14 cellular contexts compared by ENCODE assay signal in the genomic region with DNA sequence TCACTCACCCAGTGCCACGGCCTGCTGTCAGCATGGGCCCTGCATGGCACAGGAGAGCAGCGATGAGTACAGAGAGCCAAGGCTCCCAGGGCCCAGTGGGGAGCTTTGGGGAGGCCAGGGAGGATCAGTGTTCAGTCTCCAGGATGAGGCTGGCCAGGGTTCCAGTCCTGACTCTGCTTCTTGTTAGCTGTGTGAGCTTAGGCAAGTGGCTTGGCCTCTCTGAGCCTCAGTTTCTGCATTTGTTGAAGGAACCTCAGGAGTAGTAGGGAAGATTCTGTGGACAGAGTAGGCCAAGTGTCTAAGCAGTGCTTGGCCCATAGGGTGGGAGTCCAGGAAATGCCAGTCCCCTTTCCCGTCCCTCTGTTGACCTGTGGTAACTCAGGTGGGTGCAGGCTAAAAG. TPM values are rescaled to one million over a fixed set of nuclear protein-coding genes. Genes with fewer than 3 reads are reported as not detected.
DNase-seq lines count a peak whose midpoint lies in the region; ATAC-seq, FAIRE-seq and TF ChIP-seq lines count a peak whose summit lies in the region.
"Had no signal": no experiment of that assay in that cellular context is flagged by ENCODE, and none has a peak within 500 bp of the region (broad histone marks: within the 10 kb centered on the region; RNA-seq: fewer than 3 reads in every experiment).

No MANE protein-coding gene starts in this region.

- no peak for DNase-seq in GM23338 (ENCODE audit: low spot score)
- DNase-seq in caudate nucleus (lab: John Stamatoyannopoulos, UW), result no peak
- no peak for DNase-seq in lung (ENCODE audit: low spot score)
- no peak for DNase-seq in activated naive CD4-positive, alpha-beta T cell treated with anti-CD3 and anti-CD28 coated beads, Interleukin-2, amount 50 U/mL, for 72 hours (ENCODE audit: low spot score in 2 of 2)
- no peak for DNase-seq in 8988T
- DNase-seq in GM12891 (ENCODE audit: insufficient read length, low spot score), result no peak
- DNase-seq in activated T-helper 1 cell treated with anti-CD3 and anti-CD28 coated beads, Interleukin-12 subunit alpha, Interleukin-12 subunit beta, Interleukin-2, Interleukin-4 antibody, amounts not matched to agents 30 ng/mL and 10 ng/mL and 1 ng/mL, durations not matched to agents 14 hours and 24 hours and 36 hours (ENCODE audit: low spot score), result no peak
- DNase-seq: activated T-cell treated with anti-CD3 and anti-CD28 coated beads, Interleukin-2, amount 50 U/mL, for 4 hours; CD4-positive, CD25-positive, alpha-beta regulatory T cell; NK-92 treated with Interleukin-12 subunit alpha and Interleukin-12 subunit beta, amount 100 ng/mL, for 24 hours; small intestine had no signal

- 0 out of 3 replicates have a peak, but pooled peaks have one; percentile 7 for ATAC-seq in GM23338
- ATAC-seq in lung (ENCODE audit: insufficient read depth, low FRiP score), result no peak
- no peak for ATAC-seq in activated naive CD4-positive, alpha-beta T cell treated with anti-CD3 and anti-CD28 coated beads, Interleukin-2, amount 50 U/mL, for 72 hours
- ATAC-seq: activated T-cell treated with anti-CD3 and anti-CD28 coated beads, Interleukin-2, amount 50 U/mL, for 4 hours had no signal

- H3K27ac ChIP-seq in GM23338 (ENCODE audit: low read depth) (0 out of 2 replicates have a peak overlapping the region, but pooled peaks have one; percentile 81), caudate nucleus (ENCODE audit: low read depth, low read length) (peak overlapping the region; percentile 24), lung (ENCODE audit: low read depth in 1 of 2, low read length in 1 of 2) (peak overlapping the region; percentile 73 to 94), subcutaneous abdominal adipose tissue (ENCODE audit: low read depth, low read length) (peak overlapping the region; percentile 98)

- no peak overlapping the region for H2AFZ ChIP-seq in GM23338

- H3K36me3 Mint-ChIP-seq in GM23338 (ENCODE audit: low read depth), result no peaks in the 10 kb centered on the region; the same call in 2 of the 3 replicates
- no peaks in the 10 kb centered on the region for H3K36me3 Mint-ChIP-seq in activated naive CD4-positive, alpha-beta T cell treated with anti-CD3 and anti-CD28 coated beads, Interleukin-2, amount 50 U/mL, for 72 hours
- no peaks in the 10 kb centered on the region for H3K36me3 Mint-ChIP-seq in activated T-helper 1 cell treated with anti-CD3 and anti-CD28 coated beads, Interleukin-12 subunit alpha, Interleukin-12 subunit beta, Interleukin-2, Interleukin-4 antibody, amounts not matched to agents 30 ng/mL and 10 ng/mL and 1 ng/mL, durations not matched to agents 14 hours and 24 hours and 36 hours (ENCODE audit: low read depth)
- H3K36me3 Mint-ChIP-seq: CD4-positive, CD25-positive, alpha-beta regulatory T cell had no signal

- WGBS in lung, 2 donors, result 72 to 78% methylated on average over 3 of the region's 3 CpGs

- no peak overlapping the region for H3K27ac Mint-ChIP-seq in GM23338
- peak overlapping the region in 1 of 2 donors; percentile 59 for H3K27ac Mint-ChIP-seq in activated naive CD4-positive, alpha-beta T cell treated with anti-CD3 and anti-CD28 coated beads, Interleukin-2, amount 50 U/mL, for 72 hours
- H3K27ac Mint-ChIP-seq in activated T-helper 1 cell treated with anti-CD3 and anti-CD28 coated beads, Interleukin-12 subunit alpha, Interleukin-12 subunit beta, Interleukin-2, Interleukin-4 antibody, amounts not matched to agents 30 ng/mL and 10 ng/mL and 1 ng/mL, durations not matched to agents 14 hours and 24 hours and 36 hours, result no peak overlapping the region

- no peaks in the 10 kb centered on the region; the same call in 2 of the 3 replicates for H3K9me3 Mint-ChIP-seq in GM23338
- no peaks in the 10 kb centered on the region for H3K9me3 Mint-ChIP-seq in activated naive CD4-positive, alpha-beta T cell treated with anti-CD3 and anti-CD28 coated beads, Interleukin-2, amount 50 U/mL, for 72 hours
- H3K9me3 Mint-ChIP-seq in activated T-helper 1 cell treated with anti-CD3 and anti-CD28 coated beads, Interleukin-12 subunit alpha, Interleukin-12 subunit beta, Interleukin-2, Interleukin-4 antibody, amounts not matched to agents 30 ng/mL and 10 ng/mL and 1 ng/mL, durations not matched to agents 14 hours and 24 hours and 36 hours, result no peaks in the 10 kb centered on the region
- H3K9me3 Mint-ChIP-seq: activated T-cell treated with anti-CD3 and anti-CD28 coated beads, Interleukin-2, amount 50 U/mL, for 4 hours; CD4-positive, CD25-positive, alpha-beta regulatory T cell had no signal

- H3F3A ChIP-seq in GM23338 (replicated peaks; ENCODE audit: low read depth), result peaks cover 4% of the 10 kb centered on the region; the same call in 1 of the 2 replicates

- H3K27me3 Mint-ChIP-seq in GM23338 (ENCODE audit: insufficient read depth, low read depth, poor library complexity), result peaks cover 15% of the 10 kb centered on the region
- no peaks in the 10 kb centered on the region for H3K27me3 Mint-ChIP-seq in activated T-helper 1 cell treated with anti-CD3 and anti-CD28 coated beads, Interleukin-12 subunit alpha, Interleukin-12 subunit beta, Interleukin-2, Interleukin-4 antibody, amounts not matched to agents 30 ng/mL and 10 ng/mL and 1 ng/mL, durations not matched to agents 14 hours and 24 hours and 36 hours (ENCODE audit: insufficient read depth)
- H3K27me3 Mint-ChIP-seq: CD4-positive, CD25-positive, alpha-beta regulatory T cell had no signal

- no peak for FAIRE-seq in GM12891 (lab: Jason Lieb, UNC)
- FAIRE-seq: endometrium, G401.6, small intestine had no signal

- peaks cover 48% of the 10 kb centered on the region for H3K4me1 ChIP-seq in GM23338 (ENCODE audit: insufficient read depth)
- peaks cover 36 to 45% of the 10 kb centered on the region in 2 donors for H3K4me1 ChIP-seq in lung (ENCODE audit: control insufficient read depth in 2 of 2, insufficient read depth in 2 of 2, low read length in 2 of 2)
- H3K4me1 ChIP-seq in subcutaneous abdominal adipose tissue (ENCODE audit: control insufficient read depth in 5 of 5, insufficient read depth in 5 of 5, low read length in 5 of 5), result peaks cover 37 to 76% (median 64%) of the 10 kb centered on the region in 5 donors

- H3K4me1 Mint-ChIP-seq in GM23338, result peaks cover 6% of the 10 kb centered on the region
- peaks cover 5% of the 10 kb centered on the region for H3K4me1 Mint-ChIP-seq in activated T-helper 1 cell treated with anti-CD3 and anti-CD28 coated beads, Interleukin-12 subunit alpha, Interleukin-12 subunit beta, Interleukin-2, Interleukin-4 antibody, amounts not matched to agents 30 ng/mL and 10 ng/mL and 1 ng/mL, durations not matched to agents 14 hours and 24 hours and 36 hours (ENCODE audit: low read depth)

- H3K36me3 ChIP-seq in GM23338 (ENCODE audit: insufficient read depth) (no peaks in the 10 kb centered on the region; the same call in 1 of the 2 replicates), lung (ENCODE audit: control insufficient read depth in 2 of 2, insufficient read depth in 2 of 2, low read length in 2 of 2) (no peaks in the 10 kb centered on the region), subcutaneous abdominal adipose tissue (ENCODE audit: control insufficient read depth in 5 of 5, insufficient read depth in 5 of 5, low read length in 5 of 5) (no peaks in the 10 kb centered on the region)

- no peak overlapping the region for H3K4me3 Mint-ChIP-seq in GM23338
- no peak overlapping the region for H3K4me3 Mint-ChIP-seq in activated T-helper 1 cell treated with anti-CD3 and anti-CD28 coated beads, Interleukin-12 subunit alpha, Interleukin-12 subunit beta, Interleukin-2, Interleukin-4 antibody, amounts not matched to agents 30 ng/mL and 10 ng/mL and 1 ng/mL, durations not matched to agents 14 hours and 24 hours and 36 hours
- H3K4me3 Mint-ChIP-seq: activated T-cell treated with anti-CD3 and anti-CD28 coated beads, Interleukin-2, amount 50 U/mL, for 4 hours; CD4-positive, CD25-positive, alpha-beta regulatory T cell had no signal

- no peak overlapping the region for H3K4me2 ChIP-seq in GM23338

- H3K9me2 ChIP-seq in GM23338 (ENCODE audit: insufficient read depth), result no peaks in the 10 kb centered on the region

- no peak for TF ChIP-seq POLR2A in GM12891 (IDR thresholded peaks at IDR 0.05; ENCODE audit: low read depth, low read length)

- H3K27me3 ChIP-seq in GM23338 (ENCODE audit: insufficient read depth), result no peaks in the 10 kb centered on the region
- no peaks in the 10 kb centered on the region for H3K27me3 ChIP-seq in lung (ENCODE audit: control insufficient read depth, insufficient read depth)
- H3K27me3 ChIP-seq in subcutaneous abdominal adipose tissue (ENCODE audit: control insufficient read depth in 5 of 5, insufficient read depth in 4 of 5, low read length in 5 of 5), result no peaks in the 10 kb centered on the region

- H3K4me3 ChIP-seq in GM23338, result no peak overlapping the region
- no peak overlapping the region for H3K4me3 ChIP-seq in lung
- H3K4me3 ChIP-seq in subcutaneous abdominal adipose tissue (ENCODE audit: low read depth in 1 of 5, low read length in 5 of 5), result peak overlapping the region in 2 of 5 donors; percentile 6 to 11

- H4K20me1 ChIP-seq in GM23338 (replicated peaks; ENCODE audit: insufficient read depth), result peaks cover 59% of the 10 kb centered on the region

- H3K79me2 ChIP-seq in GM23338 (replicated peaks; ENCODE audit: insufficient read depth), result peaks cover 70% of the 10 kb centered on the region

- H3K9me3 ChIP-seq in lung (ENCODE audit: control insufficient read depth in 2 of 2, insufficient read depth in 1 of 2, low read length in 1 of 2), result no peaks in the 10 kb centered on the region
- no peaks in the 10 kb centered on the region for H3K9me3 ChIP-seq in subcutaneous abdominal adipose tissue (ENCODE audit: control insufficient read depth in 5 of 5, low read length in 5 of 5)

- intact Hi-C loops in activated T-helper 1 cell treated with anti-CD3 and anti-CD28 coated beads, Interleukin-12 subunit alpha, Interleukin-12 subunit beta, Interleukin-2, Interleukin-4 antibody, amounts not matched to agents 30 ng/mL and 10 ng/mL and 1 ng/mL, durations not matched to agents 14 hours and 24 hours and 36 hours (cut with micrococcal nuclease), result no loop called here

- no peak for TF ChIP-seq CTCF in GM23338 (conservative IDR thresholded peaks at IDR 0.05; ENCODE audit: low read depth in 2 of 2)
- TF ChIP-seq CTCF in lung (IDR thresholded peaks at IDR 0.05; ENCODE audit: control extremely low read depth, extremely low read depth), result no peak

- peak overlapping the region in 4 of 5 donors; percentile 11 to 66 (median 46) for H3K9ac ChIP-seq in subcutaneous abdominal adipose tissue (ENCODE audit: low read length in 5 of 5)

TF ChIP-seq in GM12891, 5 proteins besides CTCF, POLR2A, EP300 and RAD21 (continues in another document):
- TF ChIP-seq PAX5 (IDR thresholded peaks at IDR 0.05; ENCODE audit: insufficient read depth, low read length, severe bottlenecking), result no peak

RNA-seq across cellular contexts. Expression of a gene that starts 39.5 kb away (rescaled TPM):
- 92.2 and 99.9 TPM in 2 replicates for total RNA-seq in GM23338 (2014; rRNA removed; shearing (Covaris generic))
- polyA plus RNA-seq in GM23338 (2016; fragmentation: Nextera tagmentation; extraction: Ambion mirVana) (21.2 and 25.2 TPM in 2 replicates), lung (100 to 1,000 TPM; 122 to 204 TPM)
- 100 to 1,000 TPM in 1 of 2 donors, 10 to 100 TPM in 1; 62.2 to 215 TPM for total RNA-seq in lung
- 10 to 100 TPM; 37.0 to 52.9 TPM for total RNA-seq in activated naive CD4-positive, alpha-beta T cell treated with anti-CD3 and anti-CD28 coated beads, Interleukin-2, amount 50 U/mL, for 72 hours
- polyA plus RNA-seq in GM12891 (2012; ENCODE audit: low read depth, missing spikeins), result 57.4 TPM
- 47.4 and 47.9 TPM in 2 replicates for total RNA-seq in activated T-helper 1 cell treated with anti-CD3 and anti-CD28 coated beads, Interleukin-12 subunit alpha, Interleukin-12 subunit beta, Interleukin-2, Interleukin-4 antibody, amounts not matched to agents 30 ng/mL and 10 ng/mL and 1 ng/mL, durations not matched to agents 14 hours and 24 hours and 36 hours

Comparison
In these comparisons a context has a peak if more than half of its experiments do, and no peak if none do; other contexts are left out.
1. H3K27ac ChIP-seq: peak in every context shown above with its lines; median percentile 98 in subcutaneous abdominal adipose tissue; 84 in lung; 81 in GM23338; 24 in caudate nucleus.